Comparison of ENCODE assay signal across 15 cellular contexts in genomic region chr5:67047180-67047579, GRCh38.
DNase-seq lines count a peak whose midpoint lies in the region; ATAC-seq, FAIRE-seq and TF ChIP-seq lines count a peak whose summit lies in the region.
"Had no signal": no experiment of that assay in that cellular context is flagged by ENCODE, and none has a peak within 500 bp of the region (broad histone marks: within the 10 kb centered on the region; RNA-seq: fewer than 3 reads in every experiment).

No MANE protein-coding gene starts in this region.

- H3K9me3 ChIP-seq in keratinocyte (ENCODE audit: control insufficient read depth, low read depth, low read length) (no peaks in the 10 kb centered on the region), testis (no peaks in the 10 kb centered on the region), uterus (no peaks in the 10 kb centered on the region)

- TF ChIP-seq CTCF in VCaP (conservative IDR thresholded peaks at IDR 0.05) (no peak), keratinocyte (optimal IDR thresholded peaks at IDR 0.05 in 1 of 3, IDR thresholded peaks at IDR 0.05 in 1 of 3, conservative IDR thresholded peaks at IDR 0.05 in 1 of 3; ENCODE audit: extremely low read depth in 1 of 3, insufficient read depth in 2 of 3, low read length in 3 of 3) (peak in 1 of 3 experiments; percentile 21), testis (IDR thresholded peaks at IDR 0.05) (no peak), uterus (IDR thresholded peaks at IDR 0.05) (no peak)

- no peak overlapping the region for H3K9ac ChIP-seq in keratinocyte (ENCODE audit: control insufficient read depth, extremely low read depth, insufficient read depth, low read length)

- DNase-seq in DMS79 treated with DMSO at 0.1 percent for 48 hours (lab: John Stamatoyannopoulos, UW) (peak; percentile 2), DMS79 (lab: John Stamatoyannopoulos, UW) (no peak), keratinocyte (ENCODE audit: low read depth, low spot score) (no peak), testis (peak; percentile 63), uterus (no peak)
- DNase-seq: 8988T; activated CD4-positive, alpha-beta T cell treated with anti-CD3 and anti-CD28 coated beads for 1 hour; activated T-cell treated with anti-CD3 and anti-CD28 coated beads, Interleukin-2, amount 50 U/mL, for 72 hours; COR-L47; effector memory CD4-positive, alpha-beta T cell; NCI-H1105; NCI-H774 had no signal

- H3K4me2 ChIP-seq in keratinocyte (ENCODE audit: control insufficient read depth, extremely low read depth, insufficient read depth, low read depth, low read length): no peak overlapping the region

- no peak for ATAC-seq in HG03469 (IDR thresholded peaks at IDR 0.05; ENCODE audit: unreplicated experiment)
- ATAC-seq in GM18867 (IDR thresholded peaks at IDR 0.05; ENCODE audit: unreplicated experiment): no peak
- ATAC-seq: activated T-cell treated with anti-CD3 and anti-CD28 coated beads, Interleukin-2, amount 50 U/mL, for 72 hours had no signal

- H3K27ac ChIP-seq in VCaP (peak overlapping the region; percentile 33), keratinocyte (ENCODE audit: control insufficient read depth, insufficient read depth, low read length) (no peak overlapping the region), testis (peak overlapping the region; percentile 9), uterus (no peak overlapping the region)

- FAIRE-seq in keratinocyte (lab: Jason Lieb, UNC): peak; percentile 23

- H3K9me1 ChIP-seq in keratinocyte (ENCODE audit: control insufficient read depth, extremely low read depth, insufficient read depth, low read length): peaks cover 2% of the 10 kb centered on the region

- H4K20me1 ChIP-seq in keratinocyte (ENCODE audit: control insufficient read depth, extremely low read depth, insufficient read depth, low read length): no peaks in the 10 kb centered on the region

- H3K27me3 ChIP-seq in keratinocyte (ENCODE audit: control insufficient read depth, extremely low read depth, insufficient read depth, low read length): no peaks in the 10 kb centered on the region
- H3K27me3 ChIP-seq in testis: no peaks in the 10 kb centered on the region
- H3K27me3 ChIP-seq in uterus: no peaks in the 10 kb centered on the region

- 43 to 60% methylated on average over 2 of the region's 2 CpGs for WGBS in testis, 2 donors

- TF ChIP-seq POLR2A in testis (IDR thresholded peaks at IDR 0.05) (no peak), uterus (IDR thresholded peaks at IDR 0.05) (no peak)

- H2AFZ ChIP-seq in keratinocyte (ENCODE audit: control insufficient read depth, low read length): no peak overlapping the region

- H3K4me1 ChIP-seq in keratinocyte (ENCODE audit: control insufficient read depth, extremely low read depth, insufficient read depth, low read length) (peaks cover 19% of the 10 kb centered on the region), testis (peaks cover 34% of the 10 kb centered on the region), uterus (no peaks in the 10 kb centered on the region)

- H3K36me3 ChIP-seq in keratinocyte (ENCODE audit: control insufficient read depth in 2 of 2, extremely low read depth in 1 of 2, insufficient read depth in 2 of 2, low read length in 2 of 2) (peaks cover 1 to 2% of the 10 kb centered on the region in 2 experiments), testis (ENCODE audit: low read depth, missing control alignments) (no peaks in the 10 kb centered on the region), uterus (no peaks in the 10 kb centered on the region)

- H3K79me2 ChIP-seq in keratinocyte (ENCODE audit: control insufficient read depth, insufficient read depth, low read length): peaks cover 68% of the 10 kb centered on the region

- H3K4me3 ChIP-seq in keratinocyte (ENCODE audit: control insufficient read depth in 2 of 3, extremely low read depth in 1 of 3, insufficient read depth in 2 of 3, low read depth in 1 of 3, low read length in 3 of 3) (no peak overlapping the region), testis (no peak overlapping the region), uterus (no peak overlapping the region)

- dilution Hi-C loops in keratinocyte (cut with MboI; ENCODE audit: extremely low pct_ligation_motif_present, low sequenced_read_pairs): no loop called here

- intact Hi-C loops in testis (cut with DNase I; ENCODE audit: low total_unique reads) (no loop called here), uterus (cut with DNase I; ENCODE audit: low total_unique reads) (no loop called here)

Comparison
In these comparisons a context has a peak if more than half of its experiments do, and no peak if none do; other contexts are left out.
1. DNase-seq: peak in DMS79 treated with DMSO at 0.1 percent for 48 hours (single experiment) and testis (single experiment); none in DMS79 (single experiment), keratinocyte (single experiment) and uterus (0 of 2).
2. H3K27ac ChIP-seq: peak in VCaP (single experiment) and testis (2 of 2); none in keratinocyte (single experiment) and uterus (0 of 2).